ENCODE assay signal across 18 cellular contexts in the genomic region with DNA sequence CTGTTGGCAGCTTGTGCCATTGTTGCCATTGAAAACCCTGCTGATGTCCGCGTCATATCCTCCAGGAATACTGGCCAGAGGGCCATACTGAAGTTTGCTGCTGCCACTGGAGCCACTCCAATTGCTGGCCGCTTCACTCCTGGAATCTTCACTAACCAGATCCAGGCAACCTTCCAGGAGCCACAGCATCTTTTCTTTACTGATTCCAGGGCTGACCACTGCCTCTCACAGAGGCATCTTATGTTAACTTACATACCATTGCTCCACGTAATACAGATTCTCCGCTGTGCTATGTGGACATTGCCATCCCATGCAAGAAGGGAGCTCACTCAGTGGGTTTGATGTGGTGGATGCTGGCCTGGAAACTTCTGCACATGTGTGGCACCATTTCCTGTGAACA.
"Had no signal": no experiment of that assay in that cellular context is flagged by ENCODE, and none has a peak within 500 bp of the region (broad histone marks: within the 10 kb centered on the region; RNA-seq: fewer than 3 reads in every experiment).

No MANE protein-coding gene starts in this region.

- H3K4me3 ChIP-seq: adrenal gland, transverse colon, vagina had no signal

- H3K9me3 ChIP-seq: adrenal gland, transverse colon, vagina had no signal

- H3K36me3 ChIP-seq: adrenal gland, transverse colon, vagina had no signal

- H3K27me3 ChIP-seq: adrenal gland, transverse colon, vagina had no signal

- H3K27ac ChIP-seq: adrenal gland, epithelial cell of prostate, transverse colon, vagina had no signal

- DNase-seq: activated CD4-positive, alpha-beta memory T cell treated with anti-CD3 and anti-CD28 coated beads, Interleukin-2, amount 10 ng/mL, durations not matched to agents 7 days and 5 days; activated CD4-positive, alpha-beta T cell treated with anti-CD3 and anti-CD28 coated beads for 4 hours; activated effector memory CD4-positive, alpha-beta T cell treated with Interleukin-2 at 50 U/mL for 16 hours; activated naive CD4-positive, alpha-beta T cell treated with anti-CD3 and anti-CD28 coated beads, Interleukin-2, amount 50 U/mL, for 16 hours; activated T-cell treated with anti-CD3 and anti-CD28 coated beads, Interleukin-2, amount 50 U/mL, for 24 hours; adrenal gland; dermis blood vessel endothelial cell; kidney glomerular epithelial cell; left ventricle myocardium superior; nucleus accumbens; stimulated activated CD4-positive, alpha-beta T cell treated with anti-CD3 and anti-CD28 coated beads, Interleukin-4, amount 100 ng/mL, for 24 hours; stimulated activated naive CD4-positive, alpha-beta T cell treated with Interleukin-2 at 50 U/mL for 16 hours; T-helper 2 cell; transverse colon had no signal

- ATAC-seq: left ventricle myocardium superior; natural killer cell treated with Interleukin-12 subunit alpha and Interleukin-12 subunit beta and Interleukin-15 and Interleukin-18, amount 100 ng/mL, for 72 hours; WTC11 had no signal

- H3K4me1 ChIP-seq: adrenal gland, transverse colon, vagina had no signal
